Comparison of ENCODE assay signal across 1 cellular context in genomic region chr5:53111139-53111538, GRCh38.
TF ChIP-seq lines count a peak whose summit lies in the region.

No MANE protein-coding gene starts in this region.

TF ChIP-seq in GM12878, 131 proteins besides CTCF, POLR2A, EP300 and RAD21 (continued from another document):
- TF ChIP-seq SIN3A (IDR thresholded peaks at IDR 0.05; ENCODE audit: low read depth, low read length) (no peak), PKNOX1 (IDR thresholded peaks at IDR 0.05) (no peak), TAF1 (IDR thresholded peaks at IDR 0.05; ENCODE audit: borderline replicate concordance, low read depth, low read length) (no peak), TCF12 (IDR thresholded peaks at IDR 0.05; ENCODE audit: low read depth, low read length) (no peak), ZNF217 (IDR thresholded peaks at IDR 0.05) (no peak), PML (IDR thresholded peaks at IDR 0.05; ENCODE audit: low read length) (no peak), ZBTB40 (IDR thresholded peaks at IDR 0.05; ENCODE audit: borderline replicate concordance) (no peak), RAD51 (IDR thresholded peaks at IDR 0.05) (no peak), NKRF (conservative IDR thresholded peaks at IDR 0.05) (no peak), CHD4 (IDR thresholded peaks at IDR 0.05) (no peak)
TF ChIP-seq in GM12878: peak in this region for 0.
